ENCODE assay signal across 18 cellular contexts in genomic region chr9:95667789-95668188, GRCh38.
DNase-seq lines count a peak whose midpoint lies in the region; ATAC-seq, FAIRE-seq and TF ChIP-seq lines count a peak whose summit lies in the region.
"Had no signal": no experiment of that assay in that cellular context is flagged by ENCODE, and none has a peak within 500 bp of the region (broad histone marks: within the 10 kb centered on the region; RNA-seq: fewer than 3 reads in every experiment).

No MANE protein-coding gene starts in this region.

- DNase-seq in DMS153 treated with DMSO at 0.1 percent for 48 hours (lab: John Stamatoyannopoulos, UW; ENCODE audit: unreplicated experiment) (peak; percentile 22), DMS153 (lab: John Stamatoyannopoulos, UW) (no peak), NCI-H1105 (lab: John Stamatoyannopoulos, UW) (peak; percentile 32), NCI-H345 treated with DMSO at 0.1 percent for 48 hours (lab: John Stamatoyannopoulos, UW; ENCODE audit: unreplicated experiment) (peak; percentile 15), K562 (ENCODE audit: extremely low read depth in 1 of 4, low spot score in 3 of 4) (no peak), dermis blood vessel endothelial cell (no peak)
- DNase-seq: 8988T; CD4-positive, alpha-beta memory T cell; DMS79 treated with DMSO at 0.1 percent for 48 hours; HCEC 1CT; NCI-H1048; NCI-H187; SHP77 treated with DMSO at 0.1 percent for 48 hours; T-helper 17 cell had no signal

- POLR2A ChIA-PET in K562 (lab: Yijun Ruan, JAX): no interaction called here

- no peak overlapping the region for H3K9ac ChIP-seq in K562 (ENCODE audit: insufficient read depth in 1 of 2, low read depth in 2 of 2, low read length in 2 of 2)
- H3K9ac ChIP-seq: KMS-11 had no signal

- H3K9me1 ChIP-seq in K562 (ENCODE audit: control insufficient read depth, insufficient read depth, low read length): no peaks in the 10 kb centered on the region

- no peak for TF ChIP-seq POLR2A in K562 (conservative IDR thresholded peaks at IDR 0.05)

- no peaks in the 10 kb centered on the region for H3K4me1 ChIP-seq in K562 (replicated peaks in 1 of 2; ENCODE audit: control insufficient read depth in 2 of 2, insufficient read depth in 2 of 2, low read length in 2 of 2)

- TF ChIP-seq CTCF in K562 (IDR thresholded peaks at IDR 0.05 in 2 of 3, conservative IDR thresholded peaks at IDR 0.05 in 1 of 3; ENCODE audit: insufficient read depth in 2 of 3, low read depth in 1 of 3, low read length in 3 of 3): no peak

- H3K36me3 ChIP-seq in K562 (ENCODE audit: control insufficient read depth, insufficient read depth, low read length): no peaks in the 10 kb centered on the region

- no peak for TF ChIP-seq RAD21 in K562 (CRISPR knock-in tag; conservative IDR thresholded peaks at IDR 0.05 in 1 of 2, IDR thresholded peaks at IDR 0.05 in 1 of 2)

- CTCF ChIA-PET in K562 (lab: Yijun Ruan, JAX; ENCODE audit: low intra/inter-chr PET ratio): no interaction called here

- peaks cover 13 to 43% of the 10 kb centered on the region in 2 experiments; a peak in 4 of 5 replicates for H3K27me3 ChIP-seq in K562 (ENCODE audit: control insufficient read depth in 2 of 2, insufficient read depth in 2 of 2, low read length in 2 of 2)

- H3K79me2 ChIP-seq in K562 (ENCODE audit: control insufficient read depth, insufficient read depth, low read length): no peaks in the 10 kb centered on the region

- no TSS peak for BruUV-seq in K562 (replicated peaks; lab: Mats Ljungman, UMichigan)

- no peak overlapping the region for H3K4me2 ChIP-seq in K562 (ENCODE audit: insufficient read depth, low read length)
- H3K4me2 ChIP-seq: KMS-11 had no signal

- H3K9me3 ChIP-seq in K562 (replicated peaks; ENCODE audit: control insufficient read depth, insufficient read depth, low read depth, low read length): no peaks in the 10 kb centered on the region

- no peak for FAIRE-seq in K562 (lab: Jason Lieb, UNC)
- FAIRE-seq: RCC 7860 had no signal

- intact Hi-C loops in K562 (cut with micrococcal nuclease): no loop called here

- no peaks in the 10 kb centered on the region for H4K20me1 ChIP-seq in K562 (replicated peaks; ENCODE audit: control insufficient read depth, insufficient read depth, low read length)

- WGBS in K562 (ENCODE audit: insufficient coverage, low coverage, missing lambda C conversion rate): 0% methylated on average over 2 of the region's 2 CpGs

- in situ Hi-C loops in K562 (cut with MboI): no loop called here

- no peak overlapping the region for H3K4me3 ChIP-seq in K562

- no peak overlapping the region for H3K27ac ChIP-seq in K562 (ENCODE audit: extremely low read depth, low read depth, low read length)
- H3K27ac ChIP-seq: KMS-11 had no signal

- ATAC-seq in K562: no peak
- ATAC-seq in GM19023 (IDR thresholded peaks at IDR 0.05; ENCODE audit: unreplicated experiment): no peak
- ATAC-seq in GM18511 (IDR thresholded peaks at IDR 0.05; ENCODE audit: unreplicated experiment): no peak
- ATAC-seq: T-helper 17 cell had no signal

- no peak overlapping the region for H2AFZ ChIP-seq in K562 (ENCODE audit: low read depth, low read length)

- no peak for TF ChIP-seq EP300 in K562 (IDR thresholded peaks at IDR 0.05; ENCODE audit: low read length)

TF ChIP-seq in K562, 482 proteins besides CTCF, POLR2A, EP300 and RAD21:
- TF ChIP-seq MAFF (IDR thresholded peaks at IDR 0.05; ENCODE audit: low read length) (peak; percentile 35), GABPB1 (CRISPR knock-in tag; IDR thresholded peaks at IDR 0.05) (no peak), C11orf30 (IDR thresholded peaks at IDR 0.05; ENCODE audit: low read depth) (peak; percentile 20; the same call in 1 of the 2 replicates), ZNF316 (IDR thresholded peaks at IDR 0.05) (peak; percentile 63)
TF ChIP-seq in K562: peak in this region for 3.

Comparison
In these comparisons a context has a peak if more than half of its experiments do, and no peak if none do; other contexts are left out.
1. DNase-seq: peak in DMS153 treated with DMSO at 0.1 percent for 48 hours (single experiment), NCI-H1105 (single experiment) and NCI-H345 treated with DMSO at 0.1 percent for 48 hours (single experiment); none in DMS153 (single experiment), K562 (0 of 4) and dermis blood vessel endothelial cell (single experiment).